1 cellular context compared by ENCODE assay signal in genomic region chr6:27545271-27546046, GRCh38.
TF ChIP-seq lines count a peak whose summit lies in the region.

No MANE protein-coding gene starts in this region.

TF ChIP-seq in K562, 482 proteins besides CTCF, POLR2A, EP300 and RAD21 (continued from another document):
- TF ChIP-seq NFE2L1 (tag; IDR thresholded peaks at IDR 0.05; ENCODE audit: borderline replicate concordance, low read depth) (no peak), FOS (IDR thresholded peaks at IDR 0.05; ENCODE audit: extremely low read depth, insufficient read length) (no peak), TCF15 (CRISPR knock-in tag; IDR thresholded peaks at IDR 0.05) (no peak), ZNF551 (CRISPR knock-in tag; IDR thresholded peaks at IDR 0.05) (no peak), FOSL1 (tag; conservative IDR thresholded peaks at IDR 0.05) (peak; percentile 48; the same call in 1 of the 2 replicates), DNMT1 (IDR thresholded peaks at IDR 0.05) (no peak), SIRT6 (IDR thresholded peaks at IDR 0.05; ENCODE audit: low read depth, low read length) (no peak), ZNF311 (CRISPR knock-in tag; IDR thresholded peaks at IDR 0.05) (no peak), RBM39 (optimal IDR thresholded peaks at IDR 0.05; ENCODE audit: low read depth, low read length) (peak; percentile 92), ESRRA (IDR thresholded peaks at IDR 0.05; ENCODE audit: borderline replicate concordance, low read depth) (peak; percentile 71), HDAC1 (IDR thresholded peaks at IDR 0.05) (peak in 1 of 2 experiments; percentile 97; a peak in 1 of 4 replicates), SMAD1 (IDR thresholded peaks at IDR 0.05; ENCODE audit: low read depth, low read length, partially characterized antibody) (no peak), ZNF24 (IDR thresholded peaks at IDR 0.05) (peak; percentile 77), KLF10 (CRISPR knock-in tag; IDR thresholded peaks at IDR 0.05) (no peak), LEF1 (IDR thresholded peaks at IDR 0.05) (peak; percentile 34; the same call in 1 of the 2 replicates), HNRNPLL (IDR thresholded peaks at IDR 0.05; ENCODE audit: low read depth, low read length, poor library complexity, severe bottlenecking) (peak; percentile 88), NONO (IDR thresholded peaks at IDR 0.05; ENCODE audit: low read depth in 2 of 2, low read length in 1 of 2) (no peak; a peak in 1 of 4 replicates), NFIX (CRISPR knock-in tag; IDR thresholded peaks at IDR 0.05; ENCODE audit: low read depth) (no peak)
